In the genomic region with DNA sequence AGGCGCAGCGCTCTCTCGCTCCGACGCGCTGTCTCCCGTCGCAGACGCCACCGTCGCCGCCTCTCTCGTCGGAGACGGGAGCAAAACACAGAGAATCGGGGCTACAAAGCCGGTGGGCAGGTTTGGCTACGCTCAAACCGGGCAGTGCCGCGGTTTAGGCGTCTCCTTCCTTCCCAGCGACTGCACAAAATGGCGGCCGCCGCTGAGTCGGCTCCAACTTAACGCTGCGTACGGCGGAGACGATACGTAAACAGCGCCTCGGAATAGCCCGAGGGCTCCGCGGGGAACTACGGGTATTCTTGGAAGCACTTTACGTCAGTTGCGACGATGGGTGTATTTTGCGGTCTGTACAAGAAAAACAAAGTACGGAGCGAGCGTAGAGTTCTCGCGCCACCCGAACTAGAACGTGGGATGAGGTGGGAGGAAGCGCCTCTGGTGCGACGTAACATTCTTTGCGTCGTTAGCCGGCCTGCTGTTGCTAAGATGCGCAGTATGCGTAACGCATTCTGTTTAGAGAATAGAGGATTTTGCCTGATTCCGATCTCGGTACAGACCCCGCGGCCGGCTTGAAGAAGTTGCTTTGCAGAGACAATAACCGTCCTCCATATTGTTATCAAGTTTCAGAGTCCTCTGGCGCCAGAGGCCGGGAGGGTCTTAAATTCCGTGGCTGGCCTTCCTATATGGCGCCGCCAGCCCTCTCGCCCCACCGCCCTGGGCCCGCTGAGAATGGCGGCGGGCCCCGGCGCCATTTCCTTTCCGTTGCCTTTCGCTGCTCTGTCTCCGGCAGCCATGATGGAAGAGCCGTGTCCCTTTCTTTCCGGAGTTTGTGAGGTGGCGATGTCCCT, we compare ENCODE assay signal across 8 cellular contexts. TPM values are rescaled to one million over a fixed set of nuclear protein-coding genes. Genes with fewer than 3 reads are reported as not detected.
DNase-seq lines count a peak whose midpoint lies in the region; ATAC-seq, FAIRE-seq and TF ChIP-seq lines count a peak whose summit lies in the region.

A gene (minus strand): TSS at position 194 of the 845 bp plus-strand sequence.

- peak; percentile 96 for DNase-seq in EL
- DNase-seq in H54 (ENCODE audit: insufficient read length, low spot score), result peak; percentile 76
- peak; percentile 89 for DNase-seq in activated T-helper 9 cell treated with anti-CD3 and anti-CD28 coated beads, Interleukin-2, amount 50 U/mL, for 16 hours (ENCODE audit: low read depth)
- DNase-seq in fibroblast of peridontal ligament (ENCODE audit: extremely low read depth), result peak; percentile 99
- DNase-seq in natural killer cell, result peak; percentile 91
- peak; percentile 88 for DNase-seq in stimulated activated naive CD4-positive, alpha-beta T cell treated with Interleukin-2 at 50 U/mL for 16 hours (lab: John Stamatoyannopoulos, UW)

- peak within 1 kb of the TSS; percentile 100 for H3K4me3 Mint-ChIP-seq in natural killer cell

- TF ChIP-seq CTCF in Loucy (conservative IDR thresholded peaks at IDR 0.05; ENCODE audit: low read length) (no peak), natural killer cell (IDR thresholded peaks at IDR 0.05) (no peak)

- peak within 1 kb of the TSS; percentile 100 for H3K27ac Mint-ChIP-seq in natural killer cell

- peak within 1 kb of the TSS; percentile 99 for H3K4me2 ChIP-seq in Loucy (ENCODE audit: low read depth, low read length, poor library complexity, severe bottlenecking)

- H3K36me3 ChIP-seq in Loucy (ENCODE audit: insufficient read depth, low read length), result peaks cover 4% of the 10 kb centered on the region; the same call in 1 of the 2 replicates

- H3K4me3 ChIP-seq in Loucy (ENCODE audit: low read length, poor library complexity, severe bottlenecking), result peak within 1 kb of the TSS; percentile 91

- H3K79me2 ChIP-seq in Loucy (ENCODE audit: insufficient read depth, low read length), result peaks cover 52% of the 10 kb centered on the region

- peaks cover 40% of the 10 kb centered on the region for H3K4me1 ChIP-seq in Loucy (ENCODE audit: insufficient read depth, low read length, poor library complexity, severe bottlenecking)

- ATAC-seq in natural killer cell, result peak; percentile 86 to 96 (median 89)

- H3K9me3 Mint-ChIP-seq in natural killer cell, result peaks cover 0 to 4% of the 10 kb centered on the region in 2 donors

- no peaks in the 10 kb centered on the region for H3F3A ChIP-seq in Loucy (ENCODE audit: low read depth)

- peaks cover 41% of the 10 kb centered on the region for H4K20me1 ChIP-seq in Loucy (ENCODE audit: insufficient read depth, low read length, poor library complexity, severe bottlenecking)

- no peaks in the 10 kb centered on the region for H3K27me3 Mint-ChIP-seq in natural killer cell (ENCODE audit: low read depth in 2 of 2)

- peak; percentile 98 for FAIRE-seq in H54 (lab: Jason Lieb, UNC)

- H3K9me3 ChIP-seq in Loucy (ENCODE audit: insufficient read depth, low read depth, low read length), result no peaks in the 10 kb centered on the region

- H3K9me2 ChIP-seq in Loucy (replicated peaks; ENCODE audit: low read depth, low read length), result no peaks in the 10 kb centered on the region

- intact Hi-C loops in natural killer cell (cut with micrococcal nuclease), result loop anchor here (10.0 kb wide), 1 partner anchor 248 kb away; a partner anchor contains a TSS

- peak within 1 kb of the TSS; percentile 98 for H2AFZ ChIP-seq in Loucy (ENCODE audit: low read length)

- H3K9ac ChIP-seq in Loucy (ENCODE audit: low read depth, low read length, poor library complexity, severe bottlenecking), result peak within 1 kb of the TSS; percentile 91

- TF ChIP-seq POLR2A in H54 (IDR thresholded peaks at IDR 0.05; ENCODE audit: low read depth, low read length), result peak; percentile 60
- TF ChIP-seq POLR2A in Raji (IDR thresholded peaks at IDR 0.05; ENCODE audit: insufficient read depth, low read depth, low read length), result peak; percentile 73

- H3K27me3 ChIP-seq in Loucy (ENCODE audit: insufficient read depth, low read length, poor library complexity, severe bottlenecking), result no peaks in the 10 kb centered on the region

- H3K4me1 Mint-ChIP-seq in natural killer cell, result peaks cover 47 to 59% of the 10 kb centered on the region in 2 donors

- H3K36me3 Mint-ChIP-seq in natural killer cell, result peaks cover 6% of the 10 kb centered on the region

RNA-seq across cellular contexts. Expression of the gene that starts here (rescaled TPM):
- total RNA-seq in natural killer cell, result 100 to 1,000 TPM; 571 to 752 (median 578) TPM

Comparison
In these comparisons a context has a peak if more than half of its experiments do, and no peak if none do; other contexts are left out.
1. Peak in every context shown above with its lines: DNase-seq, ATAC-seq and H3K4me3 ChIP-seq.